In genomic region chr11:34585304-34585869, GRCh38 we compare ENCODE assay signal across 1 cellular context.
TF ChIP-seq lines count a peak whose summit lies in the region.

No MANE protein-coding gene starts in this region.

TF ChIP-seq in IMR-90, 13 proteins besides CTCF, POLR2A, EP300 and RAD21 (continued from another document):
- TF ChIP-seq RFX5 (IDR thresholded peaks at IDR 0.05; ENCODE audit: low read depth, low read length) = no peak
